9 cellular contexts compared by ENCODE assay signal in genomic region chr14:102020058-102020971, GRCh38. TPM values are rescaled to one million over a fixed set of nuclear protein-coding genes. Genes with fewer than 3 reads are reported as not detected.
A peak's percentile ranks its signal among the peaks of the same experiment; 100 is the strongest.
DNase-seq lines count a peak whose midpoint lies in the region; ATAC-seq and TF ChIP-seq lines count a peak whose summit lies in the region.
"Had no signal": no experiment of that assay in that cellular context is flagged by ENCODE, and none has a peak within 500 bp of the region (broad histone marks: within the 10 kb centered on the region; RNA-seq: fewer than 3 reads in every experiment).

No MANE protein-coding gene starts in this region.

- no peaks in the 10 kb centered on the region for H3K27me3 ChIP-seq in IMR-90 (ENCODE audit: control insufficient read depth, insufficient read depth, low read length)
- H3K27me3 ChIP-seq: esophagus muscularis mucosa had no signal

- H3K4ac ChIP-seq in IMR-90 (ENCODE audit: low read depth, low read length), result no peak overlapping the region

- no peaks in the 10 kb centered on the region for H3K9me3 ChIP-seq in IMR-90 (ENCODE audit: control insufficient read depth, insufficient read depth, low read length)
- H3K9me3 ChIP-seq: esophagus muscularis mucosa had no signal

- no peaks in the 10 kb centered on the region for H3K9me3 Mint-ChIP-seq in stimulated activated naive B cell treated with anti-CD40 and anti-IgM and Interleukin-4, amounts not matched to agents 10 μg/mL and 1 μg/mL and 100 μg/mL, for 72 hours
- no peaks in the 10 kb centered on the region for H3K9me3 Mint-ChIP-seq in WTC11

- DNase-seq in IMR-90 (peak; percentile 94), fibroblast of the conjunctiva (ENCODE audit: low read depth) (peak; percentile 9), middle frontal gyrus (ENCODE audit: extremely low spot score, low spot score) (no peak), WTC11 (ENCODE audit: low spot score) (no peak), anterior cingulate cortex (lab: John Stamatoyannopoulos, UW) (no peak)
- DNase-seq in activated CD8-positive, alpha-beta memory T cell treated with anti-CD3 and anti-CD28 coated beads for 48 hours (ENCODE audit: low read depth in 2 of 3, low spot score in 2 of 3), result peak; percentile 7 to 38 (median 22)
- no peak for DNase-seq in stimulated activated naive B cell treated with anti-CD40 and anti-IgM and Interleukin-4, amounts not matched to agents 10 μg/mL and 1 μg/mL and 100 μg/mL, for 72 hours
- DNase-seq: retina had no signal

- no peak overlapping the region for H2BK120ac ChIP-seq in IMR-90 (ENCODE audit: low read depth, low read length)

- 72% methylated on average over 3 of the region's 13 CpGs; no CpG with 5 or more reads in 1 of the 2 experiments for WGBS in IMR-90 (ENCODE audit: extremely low coverage in 2 of 2, insufficient read length in 1 of 2), 2 experiments

- H3K36me3 Mint-ChIP-seq in stimulated activated naive B cell treated with anti-CD40 and anti-IgM and Interleukin-4, amounts not matched to agents 10 μg/mL and 1 μg/mL and 100 μg/mL, for 72 hours, result peaks cover 56 to 62% of the 10 kb centered on the region in 2 donors
- H3K36me3 Mint-ChIP-seq in WTC11, result peaks cover 78% of the 10 kb centered on the region

- H2BK20ac ChIP-seq in IMR-90 (ENCODE audit: low read depth, low read length), result no peak overlapping the region

- TF ChIP-seq CTCF in IMR-90 (conservative IDR thresholded peaks at IDR 0.05; ENCODE audit: low read depth, low read length) (no peak), WTC11 (IDR thresholded peaks at IDR 0.05) (no peak)

- dilution Hi-C loops in IMR-90 (cut with HindIII; ENCODE audit: low sequenced_read_pairs, unreplicated experiment), result no loop called here

- H2AK9ac ChIP-seq in IMR-90 (replicated peaks; ENCODE audit: low read depth, low read length, poor library complexity), result no peak overlapping the region

- H4K5ac ChIP-seq in IMR-90 (ENCODE audit: low read depth, low read length), result no peak overlapping the region

- peaks cover 6% of the 10 kb centered on the region; the same call in 1 of the 2 replicates for H3K9me1 ChIP-seq in IMR-90 (ENCODE audit: insufficient read depth, low read length)

- ATAC-seq in IMR-90 (ENCODE audit: low read depth) (peak; percentile 69), WTC11 (no peak)
- ATAC-seq in stimulated activated naive B cell treated with anti-CD40 and anti-IgM and Interleukin-4, amounts not matched to agents 10 μg/mL and 1 μg/mL and 100 μg/mL, for 72 hours (replicated peaks), result peak; percentile 86 to 91

- H2BK5ac ChIP-seq in IMR-90 (ENCODE audit: low read depth, low read length, poor library complexity, severe bottlenecking), result peak overlapping the region; percentile 46

- in situ Hi-C loops in IMR-90 (cut with MboI; ENCODE audit: low sequenced_read_pairs), result no loop called here

- H3K56ac ChIP-seq in IMR-90 (ENCODE audit: extremely low read depth, insufficient read depth, low read length), result no peak overlapping the region

- H3K4me1 Mint-ChIP-seq in stimulated activated naive B cell treated with anti-CD40 and anti-IgM and Interleukin-4, amounts not matched to agents 10 μg/mL and 1 μg/mL and 100 μg/mL, for 72 hours, result peaks cover 0 to 5% of the 10 kb centered on the region in 2 donors
- H3K4me1 Mint-ChIP-seq in WTC11, result no peaks in the 10 kb centered on the region

- TF ChIP-seq RAD21 in IMR-90 (IDR thresholded peaks at IDR 0.05; ENCODE audit: low read length), result no peak

- no TSS peak for BruUV-seq in IMR-90 (replicated peaks; lab: Mats Ljungman, UMichigan)

- peaks cover 14% of the 10 kb centered on the region; the same call in 1 of the 2 replicates for H4K20me1 ChIP-seq in IMR-90 (ENCODE audit: insufficient read depth, low read length)

- no peak overlapping the region for H2BK15ac ChIP-seq in IMR-90 (ENCODE audit: low read depth, low read length)

- no peak overlapping the region; the same call in 1 of the 2 replicates for H2AK5ac ChIP-seq in IMR-90 (ENCODE audit: low read depth, low read length)

- no peak overlapping the region for H3K18ac ChIP-seq in IMR-90 (ENCODE audit: low read depth, low read length)

- no peak overlapping the region for H3K9ac ChIP-seq in IMR-90 (ENCODE audit: low read depth, low read length)

- POLR2A ChIA-PET in IMR-90 (lab: Charles Lee; ENCODE audit: unreplicated experiment) (no interaction called here), WTC11 (lab: Charles Lee) (interaction anchor here (0.6 kb wide), 1 partner anchor 19 kb away, joined by 3 read pairs; no protein-coding TSS in a partner anchor)

- TF ChIP-seq POLR2A in IMR-90 (IDR thresholded peaks at IDR 0.05; ENCODE audit: low read depth, low read length), result no peak

- no peak overlapping the region for H3K14ac ChIP-seq in IMR-90 (replicated peaks; ENCODE audit: low read depth, low read length)

- H3K27me3 Mint-ChIP-seq in stimulated activated naive B cell treated with anti-CD40 and anti-IgM and Interleukin-4, amounts not matched to agents 10 μg/mL and 1 μg/mL and 100 μg/mL, for 72 hours, result no peaks in the 10 kb centered on the region
- no peaks in the 10 kb centered on the region for H3K27me3 Mint-ChIP-seq in WTC11 (ENCODE audit: low read depth)

- no peak overlapping the region for H4K91ac ChIP-seq in IMR-90 (ENCODE audit: insufficient read depth, low read depth, low read length)

- no peak overlapping the region; the same call in 1 of the 2 replicates for H3K27ac ChIP-seq in IMR-90 (ENCODE audit: insufficient read depth, low read length)
- H3K27ac ChIP-seq: esophagus muscularis mucosa had no signal

- CTCF ChIA-PET in IMR-90 (lab: Yijun Ruan, JAX), result no interaction called here
- CTCF ChIA-PET in WTC11 (lab: Charles Lee), result no interaction called here

- H3K4me3 ChIP-seq in IMR-90 (ENCODE audit: insufficient read depth, low read depth, low read length), result no peak overlapping the region
- H3K4me3 ChIP-seq: esophagus muscularis mucosa had no signal

- no peak overlapping the region for H3K4me2 ChIP-seq in IMR-90 (ENCODE audit: low read depth, low read length)

- H4K8ac ChIP-seq in IMR-90 (ENCODE audit: low read depth in 2 of 2, low read length in 2 of 2), result 0 out of 4 replicates have a peak overlapping the region, but pooled peaks of 1 of the 2 experiments have one; percentile 0

- H3K79me1 ChIP-seq in IMR-90 (ENCODE audit: low read depth in 1 of 2, low read length in 2 of 2), result peaks cover 16 to 51% of the 10 kb centered on the region in 2 experiments; a peak in 3 of 4 replicates

- peaks cover 2% of the 10 kb centered on the region; the same call in 1 of the 2 replicates for H3K4me1 ChIP-seq in IMR-90 (ENCODE audit: control insufficient read depth, insufficient read depth, low read length)
- H3K4me1 ChIP-seq: esophagus muscularis mucosa had no signal

- peak overlapping the region; percentile 80 for H3K27ac Mint-ChIP-seq in stimulated activated naive B cell treated with anti-CD40 and anti-IgM and Interleukin-4, amounts not matched to agents 10 μg/mL and 1 μg/mL and 100 μg/mL, for 72 hours
- H3K27ac Mint-ChIP-seq in WTC11, result no peak overlapping the region

- intact Hi-C loops in IMR-90 (cut with micrococcal nuclease), result no loop called here

- H3K4me3 Mint-ChIP-seq in stimulated activated naive B cell treated with anti-CD40 and anti-IgM and Interleukin-4, amounts not matched to agents 10 μg/mL and 1 μg/mL and 100 μg/mL, for 72 hours, result no peak overlapping the region
- no peak overlapping the region for H3K4me3 Mint-ChIP-seq in WTC11

- H3K36me3 ChIP-seq in IMR-90 (ENCODE audit: control insufficient read depth, insufficient read depth, low read length), result peaks cover 78% of the 10 kb centered on the region

- H2AFZ ChIP-seq in IMR-90 (replicated peaks; ENCODE audit: low read length, poor library complexity), result no peak overlapping the region

- no peak overlapping the region for H3K23ac ChIP-seq in IMR-90 (ENCODE audit: low read depth, low read length)

TF ChIP-seq in IMR-90, 13 proteins besides CTCF, POLR2A, EP300 and RAD21 (continues in another document):
- TF ChIP-seq BHLHE40 (IDR thresholded peaks at IDR 0.05; ENCODE audit: low read depth, low read length) (no peak), RCOR1 (IDR thresholded peaks at IDR 0.05; ENCODE audit: insufficient replicate concordance, low read length) (peak; percentile 29), SMC3 (IDR thresholded peaks at IDR 0.05; ENCODE audit: low read depth, low read length) (no peak), ELK1 (IDR thresholded peaks at IDR 0.05; ENCODE audit: borderline replicate concordance, low read depth, low read length) (no peak)

TF ChIP-seq in WTC11, 78 proteins besides CTCF, POLR2A, EP300 and RAD21:
- no peak for TF ChIP-seq HMGA2 (CRISPR knock-in tag; IDR thresholded peaks at IDR 0.05)

RNA-seq across cellular contexts. Expression of gene DYNC1H1, which starts 55.9 kb away (rescaled TPM):
- total RNA-seq in IMR-90 (2012; rRNA removed), result 612 and 670 TPM in 2 replicates
- 221 and 240 TPM in 2 replicates for polyA plus RNA-seq in IMR-90 (2012; rRNA removed)
- polyA plus RNA-seq in IMR-90 (2012; cell fraction: cytosol; rRNA removed), result 167 and 240 TPM in 2 replicates
- polyA plus RNA-seq in IMR-90 (2012; cell fraction: nucleus; rRNA removed; ENCODE audit: low replicate concordance), result 278 and 585 TPM in 2 replicates
- 382 to 438 TPM (median 392 TPM) in 3 replicates for total RNA-seq in WTC11 (2021)

Comparison
In these comparisons a context has a peak if more than half of its experiments do, and no peak if none do; other contexts are left out.
1. DNase-seq: peak in IMR-90 (single experiment), activated CD8-positive, alpha-beta memory T cell treated with anti-CD3 and anti-CD28 coated beads for 48 hours (3 of 3) and fibroblast of the conjunctiva (single experiment); none in stimulated activated naive B cell treated with anti-CD40 and anti-IgM and Interleukin-4, amounts not matched to agents 10 μg/mL and 1 μg/mL and 100 μg/mL, for 72 hours (single experiment), middle frontal gyrus (single experiment), WTC11 (single experiment) and anterior cingulate cortex (0 of 58).